Comparison of ENCODE assay signal across 1 cellular context in the genomic region with DNA sequence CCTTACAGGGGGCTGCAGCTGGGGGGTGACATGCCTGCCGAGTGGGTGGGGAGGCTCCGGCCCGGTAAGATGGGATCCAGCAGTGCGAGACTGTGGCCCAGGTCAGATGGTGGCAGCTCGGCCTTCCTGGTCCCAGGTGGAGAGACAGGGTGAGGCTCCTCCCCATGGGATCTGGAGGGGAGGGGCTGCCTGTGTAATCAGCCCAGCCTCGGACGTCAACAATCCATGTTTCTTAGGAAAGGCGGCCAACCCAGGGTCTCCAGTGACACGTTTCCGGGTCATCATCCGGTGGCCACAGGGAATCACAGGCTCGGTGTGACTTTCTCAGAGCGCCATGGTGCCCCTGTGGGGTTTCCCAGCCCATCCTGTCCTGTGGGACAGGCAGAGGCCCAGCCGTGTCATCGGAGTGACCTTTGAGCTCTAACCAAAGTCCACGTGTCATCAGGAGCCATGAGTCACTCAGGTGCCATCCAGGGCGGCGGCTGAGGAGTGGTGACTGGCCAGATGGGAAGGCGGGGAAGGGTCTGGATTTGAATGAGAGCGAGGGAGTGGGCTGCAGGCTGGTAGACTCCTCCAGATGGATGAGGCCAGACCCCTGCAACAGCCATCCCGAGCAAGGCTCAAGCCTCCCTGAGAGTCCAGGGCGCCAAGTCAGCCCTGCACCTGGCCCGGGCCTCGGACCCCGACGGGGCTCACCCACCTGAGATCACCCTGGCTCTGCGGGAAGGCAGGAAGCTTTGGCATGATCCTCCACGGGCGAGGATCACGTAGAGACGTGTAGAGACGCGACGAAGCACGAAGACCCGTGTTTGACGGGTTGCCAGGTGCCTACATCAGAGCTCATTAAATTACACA.
TF ChIP-seq lines count a peak whose summit lies in the region.

No MANE protein-coding gene starts in this region.

TF ChIP-seq in GM23338, 12 proteins besides CTCF, POLR2A, EP300 and RAD21 (continued from another document):
- TF ChIP-seq, protein P1, sequence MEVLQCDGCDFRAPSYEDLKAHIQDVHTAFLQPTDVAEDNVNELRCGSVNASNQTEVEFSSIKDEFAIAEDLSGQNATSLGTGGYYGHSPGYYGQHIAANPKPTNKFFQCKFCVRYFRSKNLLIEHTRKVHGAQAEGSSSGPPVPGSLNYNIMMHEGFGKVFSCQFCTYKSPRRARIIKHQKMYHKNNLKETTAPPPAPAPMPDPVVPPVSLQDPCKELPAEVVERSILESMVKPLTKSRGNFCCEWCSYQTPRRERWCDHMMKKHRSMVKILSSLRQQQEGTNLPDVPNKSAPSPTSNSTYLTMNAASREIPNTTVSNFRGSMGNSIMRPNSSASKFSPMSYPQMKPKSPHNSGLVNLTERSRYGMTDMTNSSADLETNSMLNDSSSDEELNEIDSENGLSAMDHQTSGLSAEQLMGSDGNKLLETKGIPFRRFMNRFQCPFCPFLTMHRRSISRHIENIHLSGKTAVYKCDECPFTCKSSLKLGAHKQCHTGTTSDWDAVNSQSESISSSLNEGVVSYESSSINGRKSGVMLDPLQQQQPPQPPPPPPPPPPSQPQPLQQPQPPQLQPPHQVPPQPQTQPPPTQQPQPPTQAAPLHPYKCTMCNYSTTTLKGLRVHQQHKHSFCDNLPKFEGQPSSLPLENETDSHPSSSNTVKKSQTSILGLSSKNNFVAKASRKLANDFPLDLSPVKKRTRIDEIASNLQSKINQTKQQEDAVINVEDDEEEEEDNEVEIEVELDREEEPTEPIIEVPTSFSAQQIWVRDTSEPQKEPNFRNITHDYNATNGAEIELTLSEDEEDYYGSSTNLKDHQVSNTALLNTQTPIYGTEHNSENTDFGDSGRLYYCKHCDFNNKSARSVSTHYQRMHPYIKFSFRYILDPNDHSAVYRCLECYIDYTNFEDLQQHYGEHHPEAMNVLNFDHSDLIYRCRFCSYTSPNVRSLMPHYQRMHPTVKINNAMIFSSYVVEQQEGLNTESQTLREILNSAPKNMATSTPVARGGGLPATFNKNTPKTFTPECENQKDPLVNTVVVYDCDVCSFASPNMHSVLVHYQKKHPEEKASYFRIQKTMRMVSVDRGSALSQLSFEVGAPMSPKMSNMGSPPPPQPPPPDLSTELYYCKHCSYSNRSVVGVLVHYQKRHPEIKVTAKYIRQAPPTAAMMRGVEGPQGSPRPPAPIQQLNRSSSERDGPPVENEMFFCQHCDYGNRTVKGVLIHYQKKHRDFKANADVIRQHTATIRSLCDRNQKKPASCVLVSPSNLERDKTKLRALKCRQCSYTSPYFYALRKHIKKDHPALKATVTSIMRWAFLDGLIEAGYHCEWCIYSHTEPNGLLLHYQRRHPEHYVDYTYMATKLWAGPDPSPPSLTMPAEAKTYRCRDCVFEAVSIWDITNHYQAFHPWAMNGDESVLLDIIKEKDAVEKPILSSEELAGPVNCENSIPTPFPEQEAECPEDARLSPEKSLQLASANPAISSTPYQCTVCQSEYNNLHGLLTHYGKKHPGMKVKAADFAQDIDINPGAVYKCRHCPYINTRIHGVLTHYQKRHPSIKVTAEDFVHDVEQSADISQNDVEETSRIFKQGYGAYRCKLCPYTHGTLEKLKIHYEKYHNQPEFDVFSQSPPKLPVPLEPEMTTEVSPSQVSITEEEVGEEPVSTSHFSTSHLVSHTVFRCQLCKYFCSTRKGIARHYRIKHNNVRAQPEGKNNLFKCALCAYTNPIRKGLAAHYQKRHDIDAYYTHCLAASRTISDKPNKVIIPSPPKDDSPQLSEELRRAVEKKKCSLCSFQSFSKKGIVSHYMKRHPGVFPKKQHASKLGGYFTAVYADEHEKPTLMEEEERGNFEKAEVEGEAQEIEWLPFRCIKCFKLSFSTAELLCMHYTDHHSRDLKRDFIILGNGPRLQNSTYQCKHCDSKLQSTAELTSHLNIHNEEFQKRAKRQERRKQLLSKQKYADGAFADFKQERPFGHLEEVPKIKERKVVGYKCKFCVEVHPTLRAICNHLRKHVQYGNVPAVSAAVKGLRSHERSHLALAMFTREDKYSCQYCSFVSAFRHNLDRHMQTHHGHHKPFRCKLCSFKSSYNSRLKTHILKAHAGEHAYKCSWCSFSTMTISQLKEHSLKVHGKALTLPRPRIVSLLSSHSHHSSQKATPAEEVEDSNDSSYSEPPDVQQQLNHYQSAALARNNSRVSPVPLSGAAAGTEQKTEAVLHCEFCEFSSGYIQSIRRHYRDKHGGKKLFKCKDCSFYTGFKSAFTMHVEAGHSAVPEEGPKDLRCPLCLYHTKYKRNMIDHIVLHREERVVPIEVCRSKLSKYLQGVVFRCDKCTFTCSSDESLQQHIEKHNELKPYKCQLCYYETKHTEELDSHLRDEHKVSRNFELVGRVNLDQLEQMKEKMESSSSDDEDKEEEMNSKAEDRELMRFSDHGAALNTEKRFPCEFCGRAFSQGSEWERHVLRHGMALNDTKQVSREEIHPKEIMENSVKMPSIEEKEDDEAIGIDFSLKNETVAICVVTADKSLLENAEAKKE (CRISPR knock-in tag; IDR thresholded peaks at IDR 0.05): no peak
- TF ChIP-seq, protein P2, sequence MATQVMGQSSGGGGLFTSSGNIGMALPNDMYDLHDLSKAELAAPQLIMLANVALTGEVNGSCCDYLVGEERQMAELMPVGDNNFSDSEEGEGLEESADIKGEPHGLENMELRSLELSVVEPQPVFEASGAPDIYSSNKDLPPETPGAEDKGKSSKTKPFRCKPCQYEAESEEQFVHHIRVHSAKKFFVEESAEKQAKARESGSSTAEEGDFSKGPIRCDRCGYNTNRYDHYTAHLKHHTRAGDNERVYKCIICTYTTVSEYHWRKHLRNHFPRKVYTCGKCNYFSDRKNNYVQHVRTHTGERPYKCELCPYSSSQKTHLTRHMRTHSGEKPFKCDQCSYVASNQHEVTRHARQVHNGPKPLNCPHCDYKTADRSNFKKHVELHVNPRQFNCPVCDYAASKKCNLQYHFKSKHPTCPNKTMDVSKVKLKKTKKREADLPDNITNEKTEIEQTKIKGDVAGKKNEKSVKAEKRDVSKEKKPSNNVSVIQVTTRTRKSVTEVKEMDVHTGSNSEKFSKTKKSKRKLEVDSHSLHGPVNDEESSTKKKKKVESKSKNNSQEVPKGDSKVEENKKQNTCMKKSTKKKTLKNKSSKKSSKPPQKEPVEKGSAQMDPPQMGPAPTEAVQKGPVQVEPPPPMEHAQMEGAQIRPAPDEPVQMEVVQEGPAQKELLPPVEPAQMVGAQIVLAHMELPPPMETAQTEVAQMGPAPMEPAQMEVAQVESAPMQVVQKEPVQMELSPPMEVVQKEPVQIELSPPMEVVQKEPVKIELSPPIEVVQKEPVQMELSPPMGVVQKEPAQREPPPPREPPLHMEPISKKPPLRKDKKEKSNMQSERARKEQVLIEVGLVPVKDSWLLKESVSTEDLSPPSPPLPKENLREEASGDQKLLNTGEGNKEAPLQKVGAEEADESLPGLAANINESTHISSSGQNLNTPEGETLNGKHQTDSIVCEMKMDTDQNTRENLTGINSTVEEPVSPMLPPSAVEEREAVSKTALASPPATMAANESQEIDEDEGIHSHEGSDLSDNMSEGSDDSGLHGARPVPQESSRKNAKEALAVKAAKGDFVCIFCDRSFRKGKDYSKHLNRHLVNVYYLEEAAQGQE (IDR thresholded peaks at IDR 0.05; ENCODE audit: unreplicated experiment): no peak
- TF ChIP-seq NANOG (IDR thresholded peaks at IDR 0.05; ENCODE audit: borderline replicate concordance) (no peak), ZNF114 (CRISPR knock-in tag; IDR thresholded peaks at IDR 0.05) (no peak), ZNF331 (CRISPR knock-in tag; IDR thresholded peaks at IDR 0.05; ENCODE audit: low read depth) (no peak)
- TF ChIP-seq, protein P3, sequence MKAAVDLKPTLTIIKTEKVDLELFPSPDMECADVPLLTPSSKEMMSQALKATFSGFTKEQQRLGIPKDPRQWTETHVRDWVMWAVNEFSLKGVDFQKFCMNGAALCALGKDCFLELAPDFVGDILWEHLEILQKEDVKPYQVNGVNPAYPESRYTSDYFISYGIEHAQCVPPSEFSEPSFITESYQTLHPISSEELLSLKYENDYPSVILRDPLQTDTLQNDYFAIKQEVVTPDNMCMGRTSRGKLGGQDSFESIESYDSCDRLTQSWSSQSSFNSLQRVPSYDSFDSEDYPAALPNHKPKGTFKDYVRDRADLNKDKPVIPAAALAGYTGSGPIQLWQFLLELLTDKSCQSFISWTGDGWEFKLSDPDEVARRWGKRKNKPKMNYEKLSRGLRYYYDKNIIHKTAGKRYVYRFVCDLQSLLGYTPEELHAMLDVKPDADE (IDR thresholded peaks at IDR 0.05): no peak
